8 cellular contexts compared by ENCODE assay signal in genomic region chr9:137305060-137305787, GRCh38. TPM values are rescaled to one million over a fixed set of nuclear protein-coding genes. Genes with fewer than 3 reads are reported as not detected.
A peak's percentile ranks its signal among the peaks of the same experiment; 100 is the strongest.
DNase-seq lines count a peak whose midpoint lies in the region; ATAC-seq, FAIRE-seq and TF ChIP-seq lines count a peak whose summit lies in the region.

No MANE protein-coding gene starts in this region.

- H3K27ac ChIP-seq in left ventricle myocardium inferior (replicated peaks) (peak overlapping the region; percentile 91), small intestine (ENCODE audit: low read depth in 1 of 2, low read length in 1 of 2) (peak overlapping the region; percentile 53 to 65)

- TF ChIP-seq CTCF in left ventricle myocardium inferior (IDR thresholded peaks at IDR 0.05; ENCODE audit: borderline replicate concordance): peak; percentile 28

- H3K4me1 ChIP-seq in left ventricle myocardium inferior (peaks cover 66% of the 10 kb centered on the region), small intestine (ENCODE audit: control insufficient read depth in 2 of 2, insufficient read depth in 1 of 2, low read depth in 1 of 2, low read length in 1 of 2) (peaks cover 5 to 7% of the 10 kb centered on the region in 2 donors)

- no peaks in the 10 kb centered on the region for H3K36me3 Mint-ChIP-seq in activated naive CD4-positive, alpha-beta T cell treated with anti-CD3 and anti-CD28 coated beads for 36 hours (ENCODE audit: low read depth)

- H3K9me3 Mint-ChIP-seq in activated naive CD4-positive, alpha-beta T cell treated with anti-CD3 and anti-CD28 coated beads for 36 hours: no peaks in the 10 kb centered on the region

- H3K4me3 Mint-ChIP-seq in activated naive CD4-positive, alpha-beta T cell treated with anti-CD3 and anti-CD28 coated beads for 36 hours: peak overlapping the region; percentile 24

- H3K27ac Mint-ChIP-seq in activated naive CD4-positive, alpha-beta T cell treated with anti-CD3 and anti-CD28 coated beads for 36 hours: no peak overlapping the region

- H3K9me3 ChIP-seq in left ventricle myocardium inferior (replicated peaks) (no peaks in the 10 kb centered on the region), small intestine (ENCODE audit: control insufficient read depth, low read depth) (no peaks in the 10 kb centered on the region)

- peaks cover 11% of the 10 kb centered on the region for H3K4me1 Mint-ChIP-seq in activated naive CD4-positive, alpha-beta T cell treated with anti-CD3 and anti-CD28 coated beads for 36 hours (ENCODE audit: low read depth)

- peaks cover 40% of the 10 kb centered on the region for H3K27me3 ChIP-seq in left ventricle myocardium inferior (ENCODE audit: low read depth)
- H3K27me3 ChIP-seq in small intestine (ENCODE audit: control insufficient read depth in 2 of 2, insufficient read depth in 2 of 2, low read length in 2 of 2): no peaks in the 10 kb centered on the region

- intact Hi-C loops in activated naive CD4-positive, alpha-beta T cell treated with anti-CD3 and anti-CD28 coated beads for 36 hours (cut with micrococcal nuclease): no loop called here
- intact Hi-C loops in left ventricle myocardium inferior (cut with micrococcal nuclease): no loop called here

- H3K36me3 ChIP-seq in left ventricle myocardium inferior: no peaks in the 10 kb centered on the region
- no peaks in the 10 kb centered on the region for H3K36me3 ChIP-seq in small intestine (ENCODE audit: control insufficient read depth in 2 of 2, insufficient read depth in 2 of 2, low read length in 2 of 2)

- peaks cover 5% of the 10 kb centered on the region for H3K27me3 Mint-ChIP-seq in activated naive CD4-positive, alpha-beta T cell treated with anti-CD3 and anti-CD28 coated beads for 36 hours (ENCODE audit: low read depth)

- WGBS in small intestine, 3 donors: 10 to 20% (median 20%) methylated on average over 30 to 36 of the region's 36 CpGs

- peak; percentile 72 for DNase-seq in GM03348 (ENCODE audit: low spot score)
- DNase-seq in NCI-H524 treated with DMSO at 0.1 percent for 48 hours (lab: John Stamatoyannopoulos, UW): peak; percentile 41
- peak; percentile 83 for DNase-seq in activated naive CD4-positive, alpha-beta T cell treated with anti-CD3 and anti-CD28 coated beads for 36 hours
- DNase-seq in left ventricle myocardium inferior: peak; percentile 68
- peak; percentile 75 for DNase-seq in small intestine

- ATAC-seq in HG02678 (IDR thresholded peaks at IDR 0.05; ENCODE audit: unreplicated experiment): no peak
- ATAC-seq in HG03280 (IDR thresholded peaks at IDR 0.05; ENCODE audit: unreplicated experiment): no peak
- no peak for ATAC-seq in GM21390 (IDR thresholded peaks at IDR 0.05; ENCODE audit: unreplicated experiment)

- CTCF ChIA-PET in activated naive CD4-positive, alpha-beta T cell treated with anti-CD3 and anti-CD28 coated beads for 36 hours (lab: Charles Lee): interaction anchor here (0.7 kb wide), 1 partner anchor 123 kb away, joined by 3 read pairs; no protein-coding TSS in a partner anchor

- FAIRE-seq in small intestine (lab: Jason Lieb, UNC): no peak

- H3K4me3 ChIP-seq in left ventricle myocardium inferior (peak overlapping the region; percentile 55), small intestine (ENCODE audit: low read depth in 1 of 2, low read length in 2 of 2) (peak overlapping the region in 1 of 2 donors; percentile 2)

RNA-seq across cellular contexts. Expression of gene NRARP, which starts 3.2 kb away (rescaled TPM):
- 1 to 10 TPM; 1.8 to 2.2 TPM for total RNA-seq in activated naive CD4-positive, alpha-beta T cell treated with anti-CD3 and anti-CD28 coated beads for 36 hours
- 5.1 TPM for total RNA-seq in left ventricle myocardium inferior
- polyA plus RNA-seq in small intestine: 10 to 100 TPM in 1 of 3 donors, 1 to 10 TPM in 2; 3.2 to 12.6 (median 5.1) TPM

RNA-seq across cellular contexts. Expression of gene TOR4A, which starts 27.7 kb away (rescaled TPM):
- 1 to 10 TPM in 1 of 2 experiments, under 1 TPM in 1; 0.93 to 1.1 TPM for total RNA-seq in activated naive CD4-positive, alpha-beta T cell treated with anti-CD3 and anti-CD28 coated beads for 36 hours
- 16.3 TPM for total RNA-seq in left ventricle myocardium inferior
- 10 to 100 TPM in 1 of 3 donors, 1 to 10 TPM in 2; 3.4 to 21.5 (median 9.7) TPM for polyA plus RNA-seq in small intestine

RNA-seq across cellular contexts. Expression of gene NELFB, which starts 50.1 kb away (rescaled TPM):
- total RNA-seq in activated naive CD4-positive, alpha-beta T cell treated with anti-CD3 and anti-CD28 coated beads for 36 hours: 10 to 100 TPM; 47.0 to 47.1 TPM
- total RNA-seq in left ventricle myocardium inferior: 35.2 TPM
- polyA plus RNA-seq in small intestine: 10 to 100 TPM; 34.7 to 62.5 (median 34.9) TPM

RNA-seq across cellular contexts. Expression of gene STPG3, which starts 54.1 kb away (rescaled TPM):
- total RNA-seq in activated naive CD4-positive, alpha-beta T cell treated with anti-CD3 and anti-CD28 coated beads for 36 hours: not detected
- total RNA-seq in left ventricle myocardium inferior: 0.58 TPM
- polyA plus RNA-seq in small intestine: not detected
